1 cellular context compared by ENCODE assay signal in the genomic region with DNA sequence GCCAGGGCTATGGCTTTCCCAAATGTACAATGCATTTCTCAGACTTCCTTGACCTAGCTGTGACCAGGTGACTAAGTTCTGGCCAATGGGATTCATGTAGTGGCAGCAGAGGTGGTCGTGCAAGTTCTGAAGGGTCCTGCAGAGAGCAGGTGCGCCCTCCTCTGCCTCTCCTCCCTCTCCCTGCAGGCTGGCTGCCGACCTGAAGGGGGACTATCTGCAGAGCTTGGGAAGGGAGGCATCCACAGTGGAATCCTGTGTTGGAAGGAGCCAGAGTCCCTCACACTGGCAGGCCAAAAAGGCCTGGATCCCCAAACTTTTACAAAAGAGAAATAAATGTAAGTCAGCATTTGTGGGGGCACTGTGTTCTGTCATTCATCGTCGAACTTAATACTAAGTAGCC.
TF ChIP-seq lines count a peak whose summit lies in the region.

No MANE protein-coding gene starts in this region.

TF ChIP-seq in GM23338, 12 proteins besides CTCF, POLR2A, EP300 and RAD21 (continued from another document):
- TF ChIP-seq, protein P1, sequence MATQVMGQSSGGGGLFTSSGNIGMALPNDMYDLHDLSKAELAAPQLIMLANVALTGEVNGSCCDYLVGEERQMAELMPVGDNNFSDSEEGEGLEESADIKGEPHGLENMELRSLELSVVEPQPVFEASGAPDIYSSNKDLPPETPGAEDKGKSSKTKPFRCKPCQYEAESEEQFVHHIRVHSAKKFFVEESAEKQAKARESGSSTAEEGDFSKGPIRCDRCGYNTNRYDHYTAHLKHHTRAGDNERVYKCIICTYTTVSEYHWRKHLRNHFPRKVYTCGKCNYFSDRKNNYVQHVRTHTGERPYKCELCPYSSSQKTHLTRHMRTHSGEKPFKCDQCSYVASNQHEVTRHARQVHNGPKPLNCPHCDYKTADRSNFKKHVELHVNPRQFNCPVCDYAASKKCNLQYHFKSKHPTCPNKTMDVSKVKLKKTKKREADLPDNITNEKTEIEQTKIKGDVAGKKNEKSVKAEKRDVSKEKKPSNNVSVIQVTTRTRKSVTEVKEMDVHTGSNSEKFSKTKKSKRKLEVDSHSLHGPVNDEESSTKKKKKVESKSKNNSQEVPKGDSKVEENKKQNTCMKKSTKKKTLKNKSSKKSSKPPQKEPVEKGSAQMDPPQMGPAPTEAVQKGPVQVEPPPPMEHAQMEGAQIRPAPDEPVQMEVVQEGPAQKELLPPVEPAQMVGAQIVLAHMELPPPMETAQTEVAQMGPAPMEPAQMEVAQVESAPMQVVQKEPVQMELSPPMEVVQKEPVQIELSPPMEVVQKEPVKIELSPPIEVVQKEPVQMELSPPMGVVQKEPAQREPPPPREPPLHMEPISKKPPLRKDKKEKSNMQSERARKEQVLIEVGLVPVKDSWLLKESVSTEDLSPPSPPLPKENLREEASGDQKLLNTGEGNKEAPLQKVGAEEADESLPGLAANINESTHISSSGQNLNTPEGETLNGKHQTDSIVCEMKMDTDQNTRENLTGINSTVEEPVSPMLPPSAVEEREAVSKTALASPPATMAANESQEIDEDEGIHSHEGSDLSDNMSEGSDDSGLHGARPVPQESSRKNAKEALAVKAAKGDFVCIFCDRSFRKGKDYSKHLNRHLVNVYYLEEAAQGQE (IDR thresholded peaks at IDR 0.05; ENCODE audit: unreplicated experiment): no peak
